Comparison of ENCODE assay signal across 9 cellular contexts in the genomic region with DNA sequence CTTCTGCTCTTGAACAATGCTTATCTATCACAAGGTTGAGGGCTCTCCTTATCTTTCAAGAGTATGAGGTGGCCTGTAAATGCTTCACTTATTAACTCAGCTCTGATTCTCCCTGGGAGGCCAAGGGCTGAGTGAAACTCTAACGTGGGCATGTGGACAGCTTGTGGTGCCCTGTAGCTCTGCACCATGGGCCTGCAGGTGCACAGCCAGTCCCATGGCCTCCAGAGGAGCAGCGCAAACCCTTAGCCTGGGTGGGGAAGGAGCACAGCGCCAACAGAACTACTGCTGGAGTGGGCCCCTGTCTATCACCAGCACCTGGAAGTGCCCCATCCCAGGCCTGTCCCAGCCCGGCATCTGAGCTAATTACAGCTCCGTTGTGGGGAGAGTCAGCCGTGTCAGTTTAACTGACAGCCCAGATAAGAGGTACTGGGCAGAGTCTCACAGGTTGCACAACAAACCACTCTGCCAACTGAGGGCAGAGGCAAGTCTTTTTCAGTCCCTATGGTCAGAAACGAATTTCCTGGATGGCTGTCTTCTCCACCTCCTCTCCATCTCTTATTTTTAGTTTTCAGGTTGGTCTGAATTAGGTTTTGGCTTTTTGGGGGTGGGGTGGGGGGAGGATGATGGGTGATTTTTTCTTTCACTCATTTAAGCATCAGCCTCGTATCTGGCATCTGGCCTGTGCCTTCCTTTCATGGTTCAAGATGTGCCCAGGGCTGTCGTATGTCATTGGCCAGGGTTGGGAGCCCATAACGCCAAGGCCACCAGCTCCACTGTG.
A peak's percentile ranks its signal among the peaks of the same experiment; 100 is the strongest.
DNase-seq lines count a peak whose midpoint lies in the region; ATAC-seq lines count a peak whose summit lies in the region.
"Had no signal": no experiment of that assay in that cellular context is flagged by ENCODE, and none has a peak within 500 bp of the region (broad histone marks: within the 10 kb centered on the region; RNA-seq: fewer than 3 reads in every experiment).

No MANE protein-coding gene starts in this region.

- peaks cover 4% of the 10 kb centered on the region for H3K9me3 Mint-ChIP-seq in natural killer cell treated with Interleukin-12 subunit alpha and Interleukin-12 subunit beta and Interleukin-15 and Interleukin-18, amount 100 ng/mL, for 72 hours
- H3K9me3 Mint-ChIP-seq in activated T-cell treated with anti-CD3 and anti-CD28 coated beads, Interleukin-2, amount 50 U/mL, for 24 hours, result no peaks in the 10 kb centered on the region

- peak; percentile 80 for ATAC-seq in GM18907 (IDR thresholded peaks at IDR 0.05; ENCODE audit: unreplicated experiment)
- peak; percentile 75 for ATAC-seq in HG02981 (IDR thresholded peaks at IDR 0.05; ENCODE audit: unreplicated experiment)
- peak in 1 of 2 donors; percentile 42 for ATAC-seq in natural killer cell treated with Interleukin-12 subunit alpha and Interleukin-12 subunit beta and Interleukin-15 and Interleukin-18, amount 100 ng/mL, for 72 hours
- ATAC-seq: GM23338 had no signal

- DNase-seq in SIG-M5 (lab: John Stamatoyannopoulos, UW) (peak; percentile 95), NCI-H1048 (lab: John Stamatoyannopoulos, UW) (no peak)
- DNase-seq in natural killer cell treated with Interleukin-12 subunit alpha and Interleukin-12 subunit beta and Interleukin-15 and Interleukin-18, amount 100 ng/mL, for 72 hours (ENCODE audit: low spot score), result no peak
- DNase-seq in stimulated activated CD4-positive, alpha-beta T cell treated with anti-CD3 and anti-CD28 coated beads, Interleukin-4, amount 100 ng/mL, for 4 hours, result no peak
- no peak for DNase-seq in activated T-cell treated with anti-CD3 and anti-CD28 coated beads, Interleukin-2, amount 50 U/mL, for 24 hours
- no peak for DNase-seq in activated CD8-positive, alpha-beta memory T cell treated with anti-CD3 and anti-CD28 coated beads, Interleukin-2, amount 50 U/mL, for 4 hours

- H3K4me3 Mint-ChIP-seq in natural killer cell treated with Interleukin-12 subunit alpha and Interleukin-12 subunit beta and Interleukin-15 and Interleukin-18, amount 100 ng/mL, for 72 hours, result no peak overlapping the region
- no peak overlapping the region for H3K4me3 Mint-ChIP-seq in activated T-cell treated with anti-CD3 and anti-CD28 coated beads, Interleukin-2, amount 50 U/mL, for 24 hours
- H3K4me3 Mint-ChIP-seq: GM23338 had no signal

- H3K27me3 Mint-ChIP-seq in natural killer cell treated with Interleukin-12 subunit alpha and Interleukin-12 subunit beta and Interleukin-15 and Interleukin-18, amount 100 ng/mL, for 72 hours, result peaks cover 19 to 25% of the 10 kb centered on the region in 2 donors
- H3K27me3 Mint-ChIP-seq in activated T-cell treated with anti-CD3 and anti-CD28 coated beads, Interleukin-2, amount 50 U/mL, for 24 hours, result no peaks in the 10 kb centered on the region

- peak overlapping the region; percentile 42 for H3K27ac Mint-ChIP-seq in natural killer cell treated with Interleukin-12 subunit alpha and Interleukin-12 subunit beta and Interleukin-15 and Interleukin-18, amount 100 ng/mL, for 72 hours
- no peak overlapping the region for H3K27ac Mint-ChIP-seq in activated T-cell treated with anti-CD3 and anti-CD28 coated beads, Interleukin-2, amount 50 U/mL, for 24 hours
- H3K27ac Mint-ChIP-seq: GM23338 had no signal

- peaks cover 7% of the 10 kb centered on the region for H3K36me3 Mint-ChIP-seq in natural killer cell treated with Interleukin-12 subunit alpha and Interleukin-12 subunit beta and Interleukin-15 and Interleukin-18, amount 100 ng/mL, for 72 hours
- no peaks in the 10 kb centered on the region for H3K36me3 Mint-ChIP-seq in activated T-cell treated with anti-CD3 and anti-CD28 coated beads, Interleukin-2, amount 50 U/mL, for 24 hours (ENCODE audit: low read depth)

- peaks cover 53 to 55% of the 10 kb centered on the region in 2 donors for H3K4me1 Mint-ChIP-seq in natural killer cell treated with Interleukin-12 subunit alpha and Interleukin-12 subunit beta and Interleukin-15 and Interleukin-18, amount 100 ng/mL, for 72 hours (ENCODE audit: low read depth in 2 of 2)
- peaks cover 42% of the 10 kb centered on the region for H3K4me1 Mint-ChIP-seq in activated T-cell treated with anti-CD3 and anti-CD28 coated beads, Interleukin-2, amount 50 U/mL, for 24 hours (ENCODE audit: low read depth)
